Comparison of ENCODE assay signal across 10 cellular contexts in the genomic region with DNA sequence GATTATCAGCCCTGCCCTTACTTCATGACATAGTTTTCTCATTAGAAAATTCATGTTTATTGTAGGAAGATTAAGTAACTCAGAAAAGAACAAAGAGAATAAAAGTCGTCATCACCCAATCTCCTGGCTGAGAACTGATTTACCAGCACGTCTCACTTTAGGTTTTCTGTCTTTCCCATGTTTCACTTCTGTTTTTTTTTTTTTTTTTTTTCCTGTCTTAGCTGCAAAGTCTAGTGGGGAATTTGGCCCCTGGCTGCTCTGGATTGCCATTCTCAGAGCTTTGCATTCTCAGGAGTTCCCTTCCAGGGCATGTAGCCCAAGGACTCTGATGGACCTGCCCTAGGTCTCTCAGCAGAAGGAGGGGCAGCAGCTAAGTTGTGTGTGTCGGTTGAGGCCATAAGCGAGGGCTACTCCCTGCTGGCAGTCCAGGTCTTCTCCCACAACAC. TPM values are rescaled to one million over a fixed set of nuclear protein-coding genes. Genes with fewer than 3 reads are reported as not detected.
DNase-seq lines count a peak whose midpoint lies in the region; ATAC-seq and TF ChIP-seq lines count a peak whose summit lies in the region.
"Had no signal": no experiment of that assay in that cellular context is flagged by ENCODE, and none has a peak within 500 bp of the region (broad histone marks: within the 10 kb centered on the region; RNA-seq: fewer than 3 reads in every experiment).

No MANE protein-coding gene starts in this region.

- H3K9me3 Mint-ChIP-seq in CD4-positive, CD25-positive, alpha-beta regulatory T cell = no peaks in the 10 kb centered on the region

- no peak overlapping the region for H3K23ac ChIP-seq in mesendoderm (ENCODE audit: low read length)

- peak overlapping the region; percentile 75 for H3K4me3 ChIP-seq in CD4-positive, CD25-positive, alpha-beta regulatory T cell (ENCODE audit: low read depth, low read length)
- H3K4me3 ChIP-seq in HL-60 (replicated peaks; ENCODE audit: insufficient read depth, low read length) = no peak overlapping the region
- no peak overlapping the region for H3K4me3 ChIP-seq in mesendoderm (ENCODE audit: low read length)
- no peak overlapping the region for H3K4me3 ChIP-seq in MG63
- H3K4me3 ChIP-seq: lower lobe of right lung had no signal

- H3K56ac ChIP-seq in mesendoderm (ENCODE audit: low read length) = no peak overlapping the region

- H2BK120ac ChIP-seq in mesendoderm (ENCODE audit: low read depth, low read length) = no peak overlapping the region

- H3K4ac ChIP-seq in mesendoderm (ENCODE audit: low read depth, low read length) = no peak overlapping the region

- DNase-seq in CD4-positive, CD25-positive, alpha-beta regulatory T cell = no peak
- DNase-seq in HL-60 (ENCODE audit: low read depth in 1 of 2, low spot score in 1 of 2) (no peak), amniotic epithelial cell (ENCODE audit: low read depth) (peak; percentile 34), mesendoderm (peak; percentile 78), SKM-1 (lab: John Stamatoyannopoulos, UW; ENCODE audit: unreplicated experiment) (no peak), DMS 273 (lab: John Stamatoyannopoulos, UW; ENCODE audit: unreplicated experiment) (no peak), GDM1 (lab: John Stamatoyannopoulos, UW) (no peak), MG63 (no peak)
- DNase-seq: activated effector memory CD4-positive, alpha-beta T cell treated with Interleukin-2 at 50 U/mL for 16 hours; lower lobe of right lung had no signal

- H3K27ac ChIP-seq in CD4-positive, CD25-positive, alpha-beta regulatory T cell (ENCODE audit: insufficient read depth, low read length, poor library complexity, severe bottlenecking) = peak overlapping the region; percentile 90
- H3K27ac ChIP-seq in HL-60 (replicated peaks) (peak overlapping the region; percentile 2; the same call in 1 of the 2 replicates), mesendoderm (ENCODE audit: low read depth, low read length) (no peak overlapping the region)
- H3K27ac ChIP-seq: lower lobe of right lung had no signal

- peaks cover 19% of the 10 kb centered on the region for H3K79me1 ChIP-seq in mesendoderm (ENCODE audit: low read length)

- peaks cover 3% of the 10 kb centered on the region for H3K36me3 ChIP-seq in CD4-positive, CD25-positive, alpha-beta regulatory T cell (ENCODE audit: control insufficient read depth, insufficient read depth, low read length)
- H3K36me3 ChIP-seq in mesendoderm (ENCODE audit: control insufficient read depth, insufficient read depth, low read length) (no peaks in the 10 kb centered on the region), MG63 (no peaks in the 10 kb centered on the region)
- H3K36me3 ChIP-seq: lower lobe of right lung had no signal

- H3K9ac ChIP-seq in mesendoderm (ENCODE audit: low read length) = no peak overlapping the region

- no peaks in the 10 kb centered on the region for H3K27me3 ChIP-seq in CD4-positive, CD25-positive, alpha-beta regulatory T cell (ENCODE audit: control insufficient read depth, insufficient read depth, low read length)
- H3K27me3 ChIP-seq in HL-60 (ENCODE audit: insufficient read depth, poor library complexity, severe bottlenecking) (no peaks in the 10 kb centered on the region), mesendoderm (ENCODE audit: insufficient read depth, low read length, poor library complexity) (no peaks in the 10 kb centered on the region), MG63 (no peaks in the 10 kb centered on the region)

- H3K36me3 Mint-ChIP-seq in CD4-positive, CD25-positive, alpha-beta regulatory T cell = peaks cover 19% of the 10 kb centered on the region

- WGBS in mesendoderm (ENCODE audit: extremely low coverage, insufficient coverage, low lambda C conversion rate) = no CpG with 5 or more reads among the region's 4 CpGs

- H2BK5ac ChIP-seq in mesendoderm (ENCODE audit: low read length) = no peak overlapping the region

- H3K4me3 Mint-ChIP-seq in CD4-positive, CD25-positive, alpha-beta regulatory T cell = peak overlapping the region; percentile 79 to 92 (median 84)

- H3K4me1 ChIP-seq in CD4-positive, CD25-positive, alpha-beta regulatory T cell (ENCODE audit: control insufficient read depth, insufficient read depth, low read length, poor library complexity, severe bottlenecking) = peaks cover 88% of the 10 kb centered on the region
- peaks cover 14% of the 10 kb centered on the region for H3K4me1 ChIP-seq in mesendoderm (ENCODE audit: control insufficient read depth, low read depth, low read length)

- H3K18ac ChIP-seq in mesendoderm (ENCODE audit: low read length) = no peak overlapping the region

- no peak for ATAC-seq in CD4-positive, CD25-positive, alpha-beta regulatory T cell (ENCODE audit: low read depth in 2 of 2)

- H3K27me3 Mint-ChIP-seq in CD4-positive, CD25-positive, alpha-beta regulatory T cell = no peaks in the 10 kb centered on the region

- peaks cover 5% of the 10 kb centered on the region for H3K79me2 ChIP-seq in mesendoderm (ENCODE audit: control insufficient read depth, insufficient read depth, low read length)

- H3K9me3 ChIP-seq in CD4-positive, CD25-positive, alpha-beta regulatory T cell (ENCODE audit: control insufficient read depth in 2 of 2, low read length in 2 of 2) = no peaks in the 10 kb centered on the region
- H3K9me3 ChIP-seq in MG63 = no peaks in the 10 kb centered on the region
- H3K9me3 ChIP-seq: lower lobe of right lung had no signal

- peak overlapping the region; percentile 81 to 99 (median 88) for H3K27ac Mint-ChIP-seq in CD4-positive, CD25-positive, alpha-beta regulatory T cell

- no peak overlapping the region for H4K8ac ChIP-seq in mesendoderm (ENCODE audit: low read depth, low read length)

- no peak overlapping the region for H3K4me2 ChIP-seq in mesendoderm (ENCODE audit: low read length)

- no peak overlapping the region for H2BK15ac ChIP-seq in mesendoderm (replicated peaks; ENCODE audit: low read depth)

- H4K5ac ChIP-seq in mesendoderm (ENCODE audit: low read length) = no peak overlapping the region

- H2AK5ac ChIP-seq in mesendoderm (ENCODE audit: low read length) = no peak overlapping the region

- TF ChIP-seq CTCF in HL-60 (IDR thresholded peaks at IDR 0.05; ENCODE audit: insufficient read depth, low read length) = no peak

- H3K4me1 Mint-ChIP-seq in CD4-positive, CD25-positive, alpha-beta regulatory T cell = peaks cover 53 to 99% (median 82%) of the 10 kb centered on the region in 4 donors

RNA-seq across cellular contexts. Expression of a gene that starts 57.8 kb away (rescaled TPM):
- 86.4 TPM for total RNA-seq in CD4-positive, CD25-positive, alpha-beta regulatory T cell
- polyA plus RNA-seq in CD4-positive, CD25-positive, alpha-beta regulatory T cell = 10 to 100 TPM; 35.5 to 48.4 (median 40.1) TPM
- polyA plus RNA-seq in mesendoderm (2013, experiment 1 of 2) = 16.9 TPM
- 17.2 TPM for polyA plus RNA-seq in mesendoderm (2013, experiment 2 of 2)
- total RNA-seq in MG63 (2014; rRNA removed; shearing (Covaris generic); ENCODE audit: low replicate concordance) = 5.5 and 13.9 TPM in 2 replicates

Comparison
In these comparisons a context has a peak if more than half of its experiments do, and no peak if none do; other contexts are left out.
1. DNase-seq: peak in amniotic epithelial cell (single experiment) and mesendoderm (single experiment); none in CD4-positive, CD25-positive, alpha-beta regulatory T cell (0 of 3), HL-60 (0 of 2), SKM-1 (single experiment), DMS 273 (single experiment), GDM1 (single experiment) and MG63 (single experiment).